In the genomic region with DNA sequence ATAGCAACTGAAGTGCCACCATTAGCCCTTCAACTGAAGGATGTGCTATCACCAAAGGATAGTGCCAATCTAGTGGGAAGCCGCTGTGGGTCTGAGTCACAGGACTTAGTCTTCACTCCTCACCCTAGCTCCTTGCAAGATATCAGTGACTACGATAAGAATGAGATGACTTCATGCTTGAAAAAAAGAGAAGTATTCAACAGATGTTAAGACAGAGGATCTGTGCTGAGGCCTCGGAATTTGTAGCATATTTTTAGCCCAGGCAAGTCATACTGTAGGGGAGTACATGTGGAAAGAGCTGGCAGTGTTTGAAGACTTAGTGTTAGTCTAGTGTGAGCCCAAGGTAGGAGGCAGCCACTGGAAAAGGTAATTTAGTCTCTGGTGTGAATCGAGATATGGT, we compare ENCODE assay signal across 12 cellular contexts.
DNase-seq lines count a peak whose midpoint lies in the region; ATAC-seq, FAIRE-seq and TF ChIP-seq lines count a peak whose summit lies in the region.
"Had no signal": no experiment of that assay in that cellular context is flagged by ENCODE, and none has a peak within 500 bp of the region (broad histone marks: within the 10 kb centered on the region; RNA-seq: fewer than 3 reads in every experiment).

No MANE protein-coding gene starts in this region.

- no peak for TF ChIP-seq CTCF in AG04449 (IDR thresholded peaks at IDR 0.05; ENCODE audit: insufficient read depth, low read length, missing control alignments)

- H3K36me3 ChIP-seq in adipocyte (ENCODE audit: control insufficient read depth, insufficient read depth, low read length, severe bottlenecking): no peaks in the 10 kb centered on the region
- H3K36me3 ChIP-seq: gastrocnemius medialis had no signal

- in situ Hi-C loops in G401 (cut with HindIII; ENCODE audit: low sequenced_read_pairs): no loop called here

- peaks cover 4% of the 10 kb centered on the region for H3K4me1 ChIP-seq in adipocyte (ENCODE audit: control insufficient read depth, insufficient read depth, low read length)
- H3K4me1 ChIP-seq: gastrocnemius medialis had no signal

- FAIRE-seq in frontal cortex (lab: Jason Lieb, UNC): no peak

- H3K4me3 ChIP-seq in AG04449 (ENCODE audit: low read depth, low read length) (no peak overlapping the region), adipocyte (ENCODE audit: low read length) (no peak overlapping the region)
- H3K4me3 ChIP-seq: dorsolateral prefrontal cortex, gastrocnemius medialis had no signal

- CTCF ChIA-PET in AG04449 (lab: Yijun Ruan, JAX): interaction anchor here (1.0 to 1.2 kb wide), 4 partner anchors 18 to 357 kb away, joined by 3 read pairs; no protein-coding TSS in a partner anchor

- no peak for ATAC-seq in HG02763 (IDR thresholded peaks at IDR 0.05; ENCODE audit: unreplicated experiment)
- ATAC-seq: gastrocnemius medialis, Panc1 had no signal

- no peaks in the 10 kb centered on the region for H3K9me3 ChIP-seq in adipocyte (ENCODE audit: control insufficient read depth, low read length)
- H3K9me3 ChIP-seq: gastrocnemius medialis had no signal

- no peaks in the 10 kb centered on the region for H3K27me3 ChIP-seq in adipocyte (replicated peaks; ENCODE audit: control insufficient read depth, insufficient read depth, low read length)
- H3K27me3 ChIP-seq: dorsolateral prefrontal cortex, gastrocnemius medialis had no signal

- peak; percentile 95 for DNase-seq in AG04449 (ENCODE audit: low read depth, low spot score)
- peak; percentile 91 for DNase-seq in HT1080 (ENCODE audit: low read depth)
- DNase-seq in adipocyte (ENCODE audit: low read depth): peak; percentile 81
- peak; percentile 90 for DNase-seq in iris pigment epithelial cell (ENCODE audit: low read depth)
- DNase-seq in NCI-H446 treated with DMSO at 0.1 percent for 48 hours (lab: John Stamatoyannopoulos, UW): no peak
- no peak for DNase-seq in G401 (ENCODE audit: low spot score)
- no peak for DNase-seq in frontal cortex (ENCODE audit: low spot score in 2 of 2)
- DNase-seq: gastrocnemius medialis, NCI-H2171 treated with DMSO at 0.1 percent for 48 hours had no signal

- H3K9ac ChIP-seq in adipocyte (ENCODE audit: low read length): no peak overlapping the region

- POLR2A ChIA-PET in AG04449 (lab: Yijun Ruan, JAX): interaction anchor here (0.6 to 1.5 kb wide), 11 partner anchors 8 to 694 kb away, joined by 3 to 12 read pairs (median 4); no protein-coding TSS in a partner anchor

Comparison
In these comparisons a context has a peak if more than half of its experiments do, and no peak if none do; other contexts are left out.
1. DNase-seq: peak in AG04449 (single experiment), HT1080 (single experiment), adipocyte (single experiment) and iris pigment epithelial cell (single experiment); none in NCI-H446 treated with DMSO at 0.1 percent for 48 hours (single experiment), G401 (single experiment) and frontal cortex (0 of 2).